ENCODE assay signal across 13 cellular contexts in genomic region chr14:58922211-58922940, GRCh38.
"Had no signal": no experiment of that assay in that cellular context is flagged by ENCODE, and none has a peak within 500 bp of the region (broad histone marks: within the 10 kb centered on the region; RNA-seq: fewer than 3 reads in every experiment).

No MANE protein-coding gene starts in this region.

- H3K36me3 ChIP-seq: cardiac muscle cell, lower lobe of right lung, tibial nerve, vagina had no signal

- H3K9me3 ChIP-seq: lower lobe of right lung, vagina had no signal

- H3K9ac ChIP-seq: parathyroid adenoma had no signal

- H2AFZ ChIP-seq: parathyroid adenoma had no signal

- DNase-seq: activated effector memory CD4-positive, alpha-beta T cell treated with anti-CD3 and anti-CD28 coated beads, Interleukin-2, amount 50 U/mL, for 16 hours; activated naive CD8-positive, alpha-beta T cell treated with anti-CD3 and anti-CD28 coated beads for 36 hours; aorta; hippocampal formation; left cardiac atrium; lower lobe of right lung; midbrain; naive thymus-derived CD4-positive, alpha-beta T cell; small intestine had no signal

- H3K79me2 ChIP-seq: parathyroid adenoma had no signal

- H3K4me3 ChIP-seq: cardiac muscle cell, lower lobe of right lung, tibial nerve, vagina had no signal

- H3K27me3 ChIP-seq: cardiac muscle cell, tibial nerve, vagina had no signal

- H3K4me1 ChIP-seq: lower lobe of right lung, parathyroid adenoma, tibial nerve, vagina had no signal

- H3K27ac ChIP-seq: cardiac muscle cell, lower lobe of right lung, parathyroid adenoma, tibial nerve, vagina had no signal
